ENCODE assay signal across 13 cellular contexts in the genomic region with DNA sequence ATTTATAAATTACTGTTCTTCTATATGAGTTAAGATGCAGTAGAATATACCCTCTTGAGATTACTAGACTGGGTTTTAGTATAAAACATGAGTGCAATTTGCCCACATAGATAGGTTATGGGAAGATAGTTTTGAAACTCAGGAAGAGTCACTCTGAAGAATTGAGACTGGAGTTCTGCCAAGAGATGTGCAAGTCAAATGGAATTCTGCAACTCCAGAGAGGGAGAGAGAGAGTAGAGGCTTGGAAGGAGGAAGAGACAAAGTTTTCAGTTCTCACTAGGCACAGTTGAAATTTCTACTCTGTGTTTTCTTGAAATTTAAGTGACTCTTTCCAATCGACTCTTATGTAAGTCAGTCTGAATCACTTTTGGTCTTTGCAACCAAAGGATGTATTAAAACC.
DNase-seq lines count a peak whose midpoint lies in the region; ATAC-seq lines count a peak whose summit lies in the region.
"Had no signal": no experiment of that assay in that cellular context is flagged by ENCODE, and none has a peak within 500 bp of the region (broad histone marks: within the 10 kb centered on the region; RNA-seq: fewer than 3 reads in every experiment).

No MANE protein-coding gene starts in this region.

- peak; percentile 80 for ATAC-seq in sciatic nerve
- no peak for ATAC-seq in GM21447 (IDR thresholded peaks at IDR 0.05; ENCODE audit: unreplicated experiment)

- intact Hi-C loops in sciatic nerve (cut with DNase I) = no loop called here

- peak; percentile 79 for DNase-seq in GM03348 (ENCODE audit: low spot score)
- peak; percentile 80 for DNase-seq in RPMI7951 (ENCODE audit: low read depth)
- DNase-seq in fibroblast of peridontal ligament (ENCODE audit: extremely low read depth) = peak; percentile 84
- no peak for DNase-seq in sciatic nerve (ENCODE audit: low spot score)
- DNase-seq in stimulated activated CD4-positive, alpha-beta T cell treated with anti-CD3 and anti-CD28 coated beads, Interleukin-4, amount 100 ng/mL, for 1 hour = no peak
- DNase-seq in H4 (ENCODE audit: low spot score) = no peak
- DNase-seq in NOMO-1 (lab: John Stamatoyannopoulos, UW; ENCODE audit: unreplicated experiment in 2 of 2) = no peak
- DNase-seq: activated CD4-positive, CD25-positive, alpha-beta regulatory T cell treated with anti-CD3 and anti-CD28 coated beads, Interleukin-2, amount 50 U/mL, for 72 hours; DMS 273 treated with DMSO at 0.1 percent for 48 hours; esophagus squamous epithelium; NCI-H524; SIG-M5 had no signal

Comparison
In these comparisons a context has a peak if more than half of its experiments do, and no peak if none do; other contexts are left out.
1. DNase-seq: peak in GM03348 (single experiment), RPMI7951 (single experiment) and fibroblast of peridontal ligament (single experiment); none in sciatic nerve (single experiment), stimulated activated CD4-positive, alpha-beta T cell treated with anti-CD3 and anti-CD28 coated beads, Interleukin-4, amount 100 ng/mL, for 1 hour (single experiment), H4 (single experiment) and NOMO-1 (0 of 2).